ENCODE assay signal across 24 cellular contexts in the genomic region with DNA sequence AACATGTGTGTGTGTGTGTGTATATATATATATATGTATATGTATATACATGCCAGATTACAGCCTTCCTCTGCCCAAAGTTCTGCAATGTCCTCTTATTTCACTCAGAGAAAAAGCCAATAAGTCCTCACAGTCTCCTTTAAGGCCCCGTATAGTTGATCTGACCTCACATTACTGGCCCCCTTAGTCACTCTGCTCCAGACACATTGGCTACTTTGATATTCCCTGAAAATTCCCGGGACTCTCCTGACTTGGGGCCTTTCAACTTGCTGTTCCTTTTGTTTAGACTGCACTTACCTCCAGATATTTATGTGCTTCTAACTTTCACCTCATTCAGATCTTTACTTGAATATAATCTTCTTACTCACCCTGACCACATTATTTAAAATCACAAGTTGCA. TPM values are rescaled to one million over a fixed set of nuclear protein-coding genes. Genes with fewer than 3 reads are reported as not detected.
DNase-seq lines count a peak whose midpoint lies in the region; ATAC-seq and TF ChIP-seq lines count a peak whose summit lies in the region.
"Had no signal": no experiment of that assay in that cellular context is flagged by ENCODE, and none has a peak within 500 bp of the region (broad histone marks: within the 10 kb centered on the region; RNA-seq: fewer than 3 reads in every experiment).

No MANE protein-coding gene starts in this region.

- DNase-seq in HFFc6, result peak; percentile 24
- peak; percentile 6 for DNase-seq in astrocyte of the spinal cord (ENCODE audit: low read depth, low spot score)
- peak; percentile 37 for DNase-seq in hepatic stellate cell (ENCODE audit: low spot score)
- no peak for DNase-seq in smooth muscle cell (lab: John Stamatoyannopoulos, UW; ENCODE audit: unreplicated experiment)
- no peak for DNase-seq in stimulated activated CD4-positive, alpha-beta T cell treated with anti-CD3 and anti-CD28 coated beads, Interleukin-4, amount 100 ng/mL, for 1 hour
- DNase-seq in GDM1 (lab: John Stamatoyannopoulos, UW), result no peak
- DNase-seq: ACHN; activated CD4-positive, alpha-beta T cell treated with anti-CD3 and anti-CD28 coated beads, Interleukin-2, amount 50 U/mL, for 48 hours; activated naive CD4-positive, alpha-beta T cell treated with anti-CD3 and anti-CD28 coated beads for 36 hours; amniotic stem cell; COR-L47; naive B cell; NCI-H1092; NCI-H187; NCI-H774; stimulated activated CD4-positive, alpha-beta T cell treated with anti-CD3 and anti-CD28 coated beads, Interleukin-2, amount 100 ng/mL, for 24 hours; T-helper 1 cell; transverse colon had no signal

- H3K4me1 ChIP-seq in smooth muscle cell (ENCODE audit: low read depth), result peaks cover 3% of the 10 kb centered on the region

- H3K9ac ChIP-seq in smooth muscle cell (ENCODE audit: low read depth), result no peak overlapping the region
- H3K9ac ChIP-seq: BLaER1 had no signal

- H3K4me3 ChIP-seq in astrocyte of the spinal cord (ENCODE audit: low read depth, low read length), result no peak overlapping the region
- H3K4me3 ChIP-seq in smooth muscle cell, result no peak overlapping the region
- H3K4me3 ChIP-seq: BLaER1, coronary artery, transverse colon had no signal

- no peak overlapping the region for H3K4me2 ChIP-seq in smooth muscle cell
- H3K4me2 ChIP-seq: BLaER1 had no signal

- no peaks in the 10 kb centered on the region for H3F3A ChIP-seq in smooth muscle cell (ENCODE audit: low read depth)

- H3K4me3 Mint-ChIP-seq in HFFc6, result no peak overlapping the region
- H3K4me3 Mint-ChIP-seq: activated naive CD4-positive, alpha-beta T cell treated with anti-CD3 and anti-CD28 coated beads for 36 hours; activated T-helper 1 cell treated with anti-CD3 and anti-CD28 coated beads, Interleukin-12 subunit alpha, Interleukin-12 subunit beta, Interleukin-2, Interleukin-4 antibody, amounts not matched to agents 30 ng/mL and 10 ng/mL and 1 ng/mL, durations not matched to agents 14 hours and 24 hours and 36 hours; mesothelial cell of epicardium; naive B cell had no signal

- no peaks in the 10 kb centered on the region for H3K36me3 ChIP-seq in smooth muscle cell (ENCODE audit: low read depth)
- H3K36me3 ChIP-seq: BLaER1, transverse colon had no signal

- no peaks in the 10 kb centered on the region for H3K27me3 ChIP-seq in smooth muscle cell (ENCODE audit: low read depth)
- H3K27me3 ChIP-seq: BLaER1, transverse colon had no signal

- H4K20me1 ChIP-seq in smooth muscle cell (ENCODE audit: low read depth), result no peaks in the 10 kb centered on the region

- no peaks in the 10 kb centered on the region; the same call in 1 of the 2 replicates for H3K27me3 Mint-ChIP-seq in HFFc6 (ENCODE audit: insufficient read depth)

- WGBS in smooth muscle cell (ENCODE audit: low lambda C conversion rate), result 35% methylated on average over 2 of the region's 2 CpGs

- H3K36me3 Mint-ChIP-seq in HFFc6 (ENCODE audit: low read depth), result peaks cover 8% of the 10 kb centered on the region; the same call in 1 of the 2 replicates
- H3K36me3 Mint-ChIP-seq: naive B cell had no signal

- H3K27ac ChIP-seq in smooth muscle cell (ENCODE audit: low read depth), result peak overlapping the region; percentile 48
- H3K27ac ChIP-seq: BLaER1, coronary artery, transverse colon had no signal

- in situ Hi-C loops in astrocyte of the spinal cord (cut with HindIII; ENCODE audit: low sequenced_read_pairs), result no loop called here

- peak overlapping the region; percentile 43 for H3K27ac Mint-ChIP-seq in HFFc6
- H3K27ac Mint-ChIP-seq: activated naive CD4-positive, alpha-beta T cell treated with anti-CD3 and anti-CD28 coated beads for 36 hours; activated T-helper 1 cell treated with anti-CD3 and anti-CD28 coated beads, Interleukin-12 subunit alpha, Interleukin-12 subunit beta, Interleukin-2, Interleukin-4 antibody, amounts not matched to agents 30 ng/mL and 10 ng/mL and 1 ng/mL, durations not matched to agents 14 hours and 24 hours and 36 hours; mesothelial cell of epicardium; naive B cell had no signal

- H3K9me3 Mint-ChIP-seq in HFFc6, result no peaks in the 10 kb centered on the region
- H3K9me3 Mint-ChIP-seq: activated T-helper 1 cell treated with anti-CD3 and anti-CD28 coated beads, Interleukin-12 subunit alpha, Interleukin-12 subunit beta, Interleukin-2, Interleukin-4 antibody, amounts not matched to agents 30 ng/mL and 10 ng/mL and 1 ng/mL, durations not matched to agents 14 hours and 24 hours and 36 hours; mesothelial cell of epicardium; naive B cell had no signal

- H3K9me3 ChIP-seq in smooth muscle cell (replicated peaks; ENCODE audit: low read depth), result no peaks in the 10 kb centered on the region
- H3K9me3 ChIP-seq: BLaER1, transverse colon had no signal

- H3K4me1 Mint-ChIP-seq in HFFc6 (ENCODE audit: low read depth), result peaks cover 32% of the 10 kb centered on the region

- peaks cover 7% of the 10 kb centered on the region for H3K79me2 ChIP-seq in smooth muscle cell (ENCODE audit: low read depth)

- H2AFZ ChIP-seq in smooth muscle cell (ENCODE audit: low read depth), result no peak overlapping the region

- no peak for ATAC-seq in GM21723 (IDR thresholded peaks at IDR 0.05; ENCODE audit: unreplicated experiment)
- ATAC-seq: HepG2 had no signal

- no peak for TF ChIP-seq CTCF in HFFc6 (IDR thresholded peaks at IDR 0.05)
- TF ChIP-seq CTCF in astrocyte of the spinal cord (IDR thresholded peaks at IDR 0.05; ENCODE audit: low read depth, low read length), result no peak
- TF ChIP-seq CTCF in smooth muscle cell (IDR thresholded peaks at IDR 0.05; ENCODE audit: borderline replicate concordance, insufficient read depth, poor library complexity, severe bottlenecking), result no peak

RNA-seq across cellular contexts. Expression of a gene that starts 4.2 kb away (rescaled TPM):
- total RNA-seq in HFFc6 (2021; fragmentation: NEBNext Ultra II Directional; extraction: Animal tissue kit (Norgen Biotek cat#: 25700)), result 10 to 100 TPM; 52.9 to 65.5 (median 60.1) TPM
- total RNA-seq in smooth muscle cell, result 57.3 and 63.4 TPM in 2 replicates
- polyA plus RNA-seq in smooth muscle cell, result 45.4 and 53.7 TPM in 2 replicates

RNA-seq across cellular contexts. Expression of a gene that starts 36.1 kb away (rescaled TPM):
- total RNA-seq in HFFc6 (2021; fragmentation: NEBNext Ultra II Directional; extraction: Animal tissue kit (Norgen Biotek cat#: 25700)), result 1 to 10 TPM in 1 of 6 experiments, under 1 TPM in 5; 0.38 to 1.2 (median 0.72) TPM
- not detected in 2 replicates for total RNA-seq in smooth muscle cell
- 0.31 and 1.3 TPM in 2 replicates for polyA plus RNA-seq in smooth muscle cell

RNA-seq across cellular contexts. Expression of a gene that starts 36.1 kb away (rescaled TPM):
- 1 to 10 TPM; 1.1 to 3.0 (median 1.7) TPM for total RNA-seq in HFFc6 (2021; fragmentation: NEBNext Ultra II Directional; extraction: Animal tissue kit (Norgen Biotek cat#: 25700))
- total RNA-seq in smooth muscle cell, result 1.6 and 10.0 TPM in 2 replicates
- 9.6 and 11.1 TPM in 2 replicates for polyA plus RNA-seq in smooth muscle cell

Comparison
In these comparisons a context has a peak if more than half of its experiments do, and no peak if none do; other contexts are left out.
1. DNase-seq: peak in HFFc6 (single experiment), astrocyte of the spinal cord (single experiment) and hepatic stellate cell (single experiment); none in smooth muscle cell (single experiment), stimulated activated CD4-positive, alpha-beta T cell treated with anti-CD3 and anti-CD28 coated beads, Interleukin-4, amount 100 ng/mL, for 1 hour (single experiment) and GDM1 (single experiment).